26 cellular contexts compared by ENCODE assay signal in the genomic region with DNA sequence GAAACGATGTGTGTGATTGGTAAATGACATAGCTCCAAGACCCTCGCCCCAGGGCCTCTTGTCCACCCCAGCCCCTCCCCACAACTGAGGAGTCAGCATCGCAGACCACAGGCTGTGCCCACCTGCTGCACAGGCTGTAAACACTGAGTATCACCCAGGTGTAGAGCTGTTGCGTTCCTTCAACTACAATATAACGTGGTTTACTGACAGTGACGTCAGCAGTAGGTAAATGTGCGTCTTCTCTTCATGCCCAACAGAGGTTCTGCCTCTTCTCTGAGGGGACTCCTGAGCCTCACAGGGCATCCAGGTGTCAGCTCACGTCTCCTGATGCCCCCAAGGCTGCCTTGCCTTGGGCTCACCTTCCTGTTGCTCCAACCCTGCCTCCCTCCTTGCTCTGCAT.
"Had no signal": no experiment of that assay in that cellular context is flagged by ENCODE, and none has a peak within 500 bp of the region (broad histone marks: within the 10 kb centered on the region; RNA-seq: fewer than 3 reads in every experiment).

No MANE protein-coding gene starts in this region.

- H2AFZ ChIP-seq: hepatocyte had no signal

- DNase-seq: cerebellar nuclear complex; colonic mucosa; cortex of kidney; effector CD8-positive, alpha-beta T cell; effector memory CD8-positive, alpha-beta T cell; endodermal cell; erythroblast; foreskin keratinocyte; heart left ventricle; hypothalamus; immature natural killer cell; left cardiac atrium; left lung; left ventricle myocardium superior; lower lobe of right lung; mammary epithelial cell; mesendoderm; midbrain had no signal

- ATAC-seq: effector memory CD8-positive, alpha-beta T cell; esophagus mucosa; foreskin keratinocyte; heart left ventricle; left cardiac atrium; left lung; left ventricle myocardium superior had no signal

- H3K36me3 ChIP-seq: colonic mucosa, gastroesophageal sphincter, heart left ventricle, left lung, lower lobe of right lung had no signal

- H3K4me1 ChIP-seq: colonic mucosa, foreskin keratinocyte, gastroesophageal sphincter, heart left ventricle, left lung, lower lobe of right lung had no signal

- H3K4me2 ChIP-seq: hepatocyte had no signal

- H3K9me3 ChIP-seq: colonic mucosa had no signal

- FAIRE-seq: endometrium, frontal cortex, islet of Langerhans, keratinocyte had no signal

- H3K27ac ChIP-seq: colonic mucosa, epithelial cell of prostate, foreskin keratinocyte, gastroesophageal sphincter, heart left ventricle, hepatocyte, left lung, lower lobe of right lung had no signal

- H3K79me2 ChIP-seq: hepatocyte had no signal

- H3K27me3 ChIP-seq: colonic mucosa, foreskin keratinocyte, gastroesophageal sphincter, heart left ventricle, hepatocyte, left lung had no signal

- H3K4me3 ChIP-seq: colonic mucosa, gastroesophageal sphincter, heart left ventricle, hepatocyte, left lung, lower lobe of right lung had no signal
